In the genomic region with DNA sequence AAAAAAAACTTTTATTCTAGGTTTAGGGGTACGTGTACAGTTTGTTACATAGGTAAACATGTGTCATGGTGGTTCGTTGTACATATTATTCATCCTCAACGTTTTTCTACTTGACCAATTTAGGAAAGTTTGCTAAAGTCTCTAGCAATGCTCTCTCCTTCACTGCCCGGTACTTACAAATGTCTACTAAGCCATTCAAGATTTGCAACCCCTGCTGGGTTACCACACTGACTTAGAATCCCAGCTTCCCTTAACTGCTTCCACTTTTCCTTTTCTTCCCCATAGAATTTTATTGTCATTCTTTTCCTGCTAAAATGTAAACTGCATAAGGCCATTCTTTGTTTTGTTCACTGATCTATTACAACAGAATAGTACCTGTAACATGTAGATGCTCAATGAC, we compare ENCODE assay signal across 8 cellular contexts.
"Had no signal": no experiment of that assay in that cellular context is flagged by ENCODE, and none has a peak within 500 bp of the region (broad histone marks: within the 10 kb centered on the region; RNA-seq: fewer than 3 reads in every experiment).

No MANE protein-coding gene starts in this region.

- H3K4me1 ChIP-seq: HAP-1 had no signal

- ATAC-seq: HCT116, HepG2 had no signal

- DNase-seq: H7, HFFc6, KBM-7 had no signal

- H3K27ac ChIP-seq: HL-60 had no signal

- H3K4me3 Mint-ChIP-seq: HFFc6, IgD-negative memory B cell had no signal

- H3K36me3 Mint-ChIP-seq: IgD-negative memory B cell had no signal

- H3K27me3 Mint-ChIP-seq: IgD-negative memory B cell had no signal

- H3K4me3 ChIP-seq: HAP-1 had no signal

- H3K27ac Mint-ChIP-seq: HFFc6, IgD-negative memory B cell had no signal

- H3K36me3 ChIP-seq: HAP-1 had no signal

- FAIRE-seq: HepG2 had no signal

- H3K4me1 Mint-ChIP-seq: IgD-negative memory B cell had no signal

- H3K9me3 ChIP-seq: HAP-1 had no signal
